Comparison of ENCODE assay signal across 21 cellular contexts in genomic region chr7:116942503-116942902, GRCh38. TPM values are rescaled to one million over a fixed set of nuclear protein-coding genes. Genes with fewer than 3 reads are reported as not detected.
A peak's percentile ranks its signal among the peaks of the same experiment; 100 is the strongest.
DNase-seq lines count a peak whose midpoint lies in the region; ATAC-seq, FAIRE-seq and TF ChIP-seq lines count a peak whose summit lies in the region.
"Had no signal": no experiment of that assay in that cellular context is flagged by ENCODE, and none has a peak within 500 bp of the region (broad histone marks: within the 10 kb centered on the region; RNA-seq: fewer than 3 reads in every experiment).

No MANE protein-coding gene starts in this region.

- no peak for TF ChIP-seq RAD21 in H1 (IDR thresholded peaks at IDR 0.05 in 1 of 2, conservative IDR thresholded peaks at IDR 0.05 in 1 of 2; ENCODE audit: low read depth in 2 of 2, low read length in 2 of 2)

- H3K4ac ChIP-seq in H1 (replicated peaks; ENCODE audit: insufficient read length, low read depth, low read length), result no peak overlapping the region

- H4K91ac ChIP-seq in H1 (replicated peaks; ENCODE audit: insufficient read length, low read length), result no peak overlapping the region

- no peak for TF ChIP-seq EP300 in H1 (IDR thresholded peaks at IDR 0.05; ENCODE audit: borderline replicate concordance in 1 of 2, low read depth in 2 of 2, low read length in 2 of 2)

- no peak overlapping the region for H2BK5ac ChIP-seq in H1 (ENCODE audit: low read depth, low read length)

- intact Hi-C loops in Right ventricle myocardium superior (cut with DNase I) (no loop called here), left ventricle myocardium superior (cut with micrococcal nuclease) (no loop called here), ascending aorta (cut with DNase I) (no loop called here)

- CTCF ChIA-PET in HEK293 (lab: Yijun Ruan, JAX) (interaction anchor here (2.3 kb wide), 1 partner anchor 10 kb away, joined by 6 read pairs; no protein-coding TSS in a partner anchor), H1 (lab: Charles Lee; ENCODE audit: partially characterized antibody) (interaction anchor here (0.7 to 1.8 kb wide), 7 partner anchors 9 to 270 kb away, joined by 3 to 8 read pairs (median 4); no protein-coding TSS in a partner anchor)

- peak; percentile 34 for ATAC-seq in Right ventricle myocardium superior (ENCODE audit: poor library complexity)
- ATAC-seq in left ventricle myocardium superior, result no peak
- no peak for ATAC-seq in stimulated activated memory B cell treated with anti-CD40 and anti-IgM and Interleukin-4, amounts not matched to agents 10 μg/mL and 1 μg/mL and 100 μg/mL, for 72 hours

- POLR2A ChIA-PET in HEK293 (lab: Yijun Ruan, JAX) (no interaction called here), H1 (lab: Charles Lee; ENCODE audit: partially characterized antibody) (interaction anchor here (0.6 to 2.2 kb wide), 2 partner anchors 11 to 1334 kb away, joined by 4 to 10 read pairs; partner anchors contain the start of gene ST7)

- H3K27ac Mint-ChIP-seq in stimulated activated memory B cell treated with anti-CD40 and anti-IgM and Interleukin-4, amounts not matched to agents 10 μg/mL and 1 μg/mL and 100 μg/mL, for 72 hours, result no peak overlapping the region
- H3K27ac Mint-ChIP-seq: IgD-negative memory B cell had no signal

- H2BK20ac ChIP-seq in H1 (ENCODE audit: low read length), result no peak overlapping the region

- H3K23me2 ChIP-seq in H1 (ENCODE audit: low read depth, low read length), result no peaks in the 10 kb centered on the region

- DNase-seq in Right ventricle myocardium superior (no peak), left ventricle myocardium superior (no peak), H1 (ENCODE audit: low read depth in 1 of 2, low spot score in 2 of 2) (no peak), smooth muscle cell (lab: John Stamatoyannopoulos, UW; ENCODE audit: unreplicated experiment) (no peak), ascending aorta (ENCODE audit: low spot score in 2 of 2) (no peak), SIG-M5 treated with dmso at 0.1 percent for 504 hours (lab: John Stamatoyannopoulos, UW; ENCODE audit: unreplicated experiment) (no peak)
- DNase-seq: ACHN, Calu3, Kasumi-1, NCI-H1092 treated with DMSO at 0.1 percent for 48 hours, NCI-H1436, NCI-H187, NCI-H2171 treated with DMSO at 0.1 percent for 48 hours, NCI-H345, NCI-H510A treated with DMSO at 0.1 percent for 48 hours, NCI-H774 had no signal

- no peak overlapping the region for H4K5ac ChIP-seq in H1 (ENCODE audit: insufficient read length, low read depth, low read length)

- H3K9ac ChIP-seq in H1 (replicated peaks in 1 of 4; ENCODE audit: extremely low read depth in 1 of 4, low read depth in 3 of 4, low read length in 3 of 4) (no peak overlapping the region), smooth muscle cell (ENCODE audit: low read depth) (no peak overlapping the region)

- no peak overlapping the region for H3K14ac ChIP-seq in H1 (ENCODE audit: insufficient read length)

- no peak overlapping the region for H3K4me3 Mint-ChIP-seq in stimulated activated memory B cell treated with anti-CD40 and anti-IgM and Interleukin-4, amounts not matched to agents 10 μg/mL and 1 μg/mL and 100 μg/mL, for 72 hours
- H3K4me3 Mint-ChIP-seq: IgD-negative memory B cell had no signal

- H3K4me2 ChIP-seq in H1 (ENCODE audit: insufficient read depth in 1 of 2, low read depth in 2 of 2, low read length in 2 of 2) (no peak overlapping the region), smooth muscle cell (no peak overlapping the region)

- no peak overlapping the region for H2BK120ac ChIP-seq in H1 (replicated peaks; ENCODE audit: low read depth, low read length)

- peaks cover 5% of the 10 kb centered on the region for H3K27me3 Mint-ChIP-seq in stimulated activated memory B cell treated with anti-CD40 and anti-IgM and Interleukin-4, amounts not matched to agents 10 μg/mL and 1 μg/mL and 100 μg/mL, for 72 hours

- no peak overlapping the region for H2BK15ac ChIP-seq in H1 (ENCODE audit: low read length)

- no peaks in the 10 kb centered on the region for H3F3A ChIP-seq in smooth muscle cell (ENCODE audit: low read depth)

- peak overlapping the region; percentile 97 for H2AFZ ChIP-seq in H1 (ENCODE audit: low read length)
- peak overlapping the region; percentile 24 for H2AFZ ChIP-seq in smooth muscle cell (ENCODE audit: low read depth)

- no peaks in the 10 kb centered on the region for H4K20me1 ChIP-seq in H1 (replicated peaks in 1 of 2; ENCODE audit: control insufficient read depth in 1 of 2, insufficient read depth in 2 of 2, low read length in 2 of 2)
- no peaks in the 10 kb centered on the region for H4K20me1 ChIP-seq in smooth muscle cell (ENCODE audit: low read depth)

- H3K79me2 ChIP-seq in H1 (ENCODE audit: control insufficient read depth in 1 of 2, insufficient read depth in 2 of 2, low read length in 2 of 2) (no peaks in the 10 kb centered on the region), smooth muscle cell (ENCODE audit: low read depth) (no peaks in the 10 kb centered on the region)

- no peak for FAIRE-seq in H1 (lab: Jason Lieb, UNC)

- H3K23ac ChIP-seq in H1 (ENCODE audit: insufficient read length), result no peak overlapping the region

- H3K4me3 ChIP-seq in HEK293 (ENCODE audit: low read depth, low read length), result no peak overlapping the region
- no peak overlapping the region for H3K4me3 ChIP-seq in H1 (ENCODE audit: extremely low read depth in 1 of 4, insufficient read depth in 2 of 4, low read depth in 3 of 4, low read length in 4 of 4)
- H3K4me3 ChIP-seq in smooth muscle cell, result no peak overlapping the region
- H3K4me3 ChIP-seq in ascending aorta, result no peak overlapping the region
- H3K4me3 ChIP-seq: SJSA1 had no signal

- H3K4me1 Mint-ChIP-seq in stimulated activated memory B cell treated with anti-CD40 and anti-IgM and Interleukin-4, amounts not matched to agents 10 μg/mL and 1 μg/mL and 100 μg/mL, for 72 hours, result no peaks in the 10 kb centered on the region
- H3K4me1 Mint-ChIP-seq: IgD-negative memory B cell had no signal

- no peak overlapping the region for H4K8ac ChIP-seq in H1 (ENCODE audit: extremely low read depth, insufficient read depth, low read length)

- TF ChIP-seq POLR2A in H1 (IDR thresholded peaks at IDR 0.05; ENCODE audit: control extremely low read depth in 1 of 2, low read depth in 2 of 2, low read length in 2 of 2), result no peak

- H3K36me3 Mint-ChIP-seq in stimulated activated memory B cell treated with anti-CD40 and anti-IgM and Interleukin-4, amounts not matched to agents 10 μg/mL and 1 μg/mL and 100 μg/mL, for 72 hours, result no peaks in the 10 kb centered on the region
- H3K36me3 Mint-ChIP-seq: IgD-negative memory B cell had no signal

- H2BK12ac ChIP-seq in H1 (ENCODE audit: low read depth, low read length), result no peak overlapping the region

- H3K27me3 ChIP-seq in H1 (replicated peaks in 1 of 4; ENCODE audit: control insufficient read depth in 3 of 4, extremely low read depth in 1 of 4, insufficient read depth in 3 of 4, low read length in 3 of 4) (no peaks in the 10 kb centered on the region), smooth muscle cell (ENCODE audit: low read depth) (no peaks in the 10 kb centered on the region), ascending aorta (no peaks in the 10 kb centered on the region)
- H3K27me3 ChIP-seq: SJSA1 had no signal

- TF ChIP-seq CTCF in HEK293 (tag by site-specific recombination; IDR thresholded peaks at IDR 0.05) (no peak), H1 (IDR thresholded peaks at IDR 0.05; ENCODE audit: control extremely low read depth in 1 of 3, insufficient read depth in 1 of 3, low read depth in 1 of 3, low read length in 3 of 3) (no peak), smooth muscle cell (IDR thresholded peaks at IDR 0.05; ENCODE audit: borderline replicate concordance, insufficient read depth, poor library complexity, severe bottlenecking) (no peak), ascending aorta (IDR thresholded peaks at IDR 0.05) (no peak)

- WGBS in H1 (ENCODE audit: extremely low coverage in 1 of 2, insufficient coverage in 1 of 2, insufficient read length in 1 of 2, insufficient replicate concordance in 2 of 2, low coverage in 1 of 2, low lambda C conversion rate in 2 of 2, missing lambda C conversion rate in 1 of 2), 2 experiments, result 83% methylated on average over 2 of the region's 2 CpGs; no CpG with 5 or more reads in 1 of the 2 experiments
- WGBS in smooth muscle cell (ENCODE audit: low lambda C conversion rate), result 86% methylated on average over 2 of the region's 2 CpGs

- no peak overlapping the region for H3K56ac ChIP-seq in H1 (replicated peaks; ENCODE audit: insufficient read length, low read depth, low read length)

- H3K4me1 ChIP-seq in HEK293 (ENCODE audit: control insufficient read depth, insufficient read depth, low read length) (no peaks in the 10 kb centered on the region), H1 (replicated peaks in 1 of 4; ENCODE audit: control insufficient read depth in 3 of 4, insufficient read depth in 4 of 4, low read length in 3 of 4) (peaks cover 0 to 4% (median 0%) of the 10 kb centered on the region in 4 experiments; a peak in 1 of 7 replicates), smooth muscle cell (ENCODE audit: low read depth) (no peaks in the 10 kb centered on the region), ascending aorta (no peaks in the 10 kb centered on the region)
- H3K4me1 ChIP-seq: SJSA1 had no signal

- no peaks in the 10 kb centered on the region for H3K9me3 Mint-ChIP-seq in stimulated activated memory B cell treated with anti-CD40 and anti-IgM and Interleukin-4, amounts not matched to agents 10 μg/mL and 1 μg/mL and 100 μg/mL, for 72 hours
- H3K9me3 Mint-ChIP-seq: IgD-negative memory B cell had no signal

- H3K79me1 ChIP-seq in H1 (ENCODE audit: low read depth, low read length), result no peaks in the 10 kb centered on the region

- no peak overlapping the region for H3K27ac ChIP-seq in HEK293 (ENCODE audit: extremely low read depth, low read depth, low read length)
- H3K27ac ChIP-seq in H1 (ENCODE audit: low read depth, low read length), result no peak overlapping the region
- no peak overlapping the region for H3K27ac ChIP-seq in smooth muscle cell (ENCODE audit: low read depth)
- H3K27ac ChIP-seq in ascending aorta, result no peak overlapping the region
- H3K27ac ChIP-seq: 22Rv1, SJSA1 had no signal

- H3K18ac ChIP-seq in H1 (ENCODE audit: extremely low read depth, low read length), result no peak overlapping the region

- H3K36me3 ChIP-seq in HEK293 (ENCODE audit: control insufficient read depth in 2 of 2, insufficient read depth in 1 of 2, low read length in 2 of 2) (no peaks in the 10 kb centered on the region), H1 (ENCODE audit: control insufficient read depth in 2 of 4, insufficient read depth in 4 of 4, low read length in 3 of 4) (no peaks in the 10 kb centered on the region), smooth muscle cell (ENCODE audit: low read depth) (no peaks in the 10 kb centered on the region), ascending aorta (no peaks in the 10 kb centered on the region)
- H3K36me3 ChIP-seq: SJSA1 had no signal

- H2AK5ac ChIP-seq in H1 (ENCODE audit: low read depth, low read length), result no peak overlapping the region

- H3K9me3 ChIP-seq in HEK293 (ENCODE audit: control insufficient read depth, insufficient read depth, low read depth, low read length), result no peaks in the 10 kb centered on the region
- no peaks in the 10 kb centered on the region for H3K9me3 ChIP-seq in H1 (ENCODE audit: insufficient read depth in 2 of 2, low read depth in 1 of 2, low read length in 1 of 2)
- no peaks in the 10 kb centered on the region for H3K9me3 ChIP-seq in smooth muscle cell (replicated peaks; ENCODE audit: low read depth)
- H3K9me3 ChIP-seq in ascending aorta, result no peaks in the 10 kb centered on the region
- H3K9me3 ChIP-seq: SJSA1 had no signal

RNA-seq across cellular contexts. Expression of gene ST7, which starts 10.8 kb away (rescaled TPM):
- 29.7 TPM for total RNA-seq in Right ventricle myocardium superior
- 31.4 TPM for total RNA-seq in left ventricle myocardium superior
- 17.4 and 18.0 TPM in 2 replicates for total RNA-seq in H1 (2021; fragmentation: NEBNext Ultra II Directional; extraction: Animal tissue kit (Norgen Biotek cat#: 25700))
- 10.1 and 16.3 TPM in 2 replicates for polyA plus RNA-seq in H1 (2011; rRNA removed)
- polyA plus RNA-seq in H1 (2011; cell fraction: cytosol; rRNA removed), result 10.8 TPM
- polyA plus RNA-seq in H1 (2011; cell fraction: nucleus; rRNA removed), result 9.2 TPM
- 11.2 to 15.5 TPM (median 12.8 TPM) in 4 replicates for polyA plus RNA-seq in H1 (2012, experiment 1 of 2)
- polyA plus RNA-seq in H1 (2012, experiment 2 of 2), result 9.4 TPM
- polyA plus RNA-seq in H1 (2013, experiment 1 of 2), result 16.7 TPM
- 18.0 TPM for polyA plus RNA-seq in H1 (2013, experiment 2 of 2)
- polyA minus RNA-seq in H1 (2011; rRNA and poly(A)+ RNA removed), result 19.0 and 22.6 TPM in 2 replicates
- 11.4 TPM for polyA minus RNA-seq in H1 (2011; cell fraction: cytosol; rRNA and poly(A)+ RNA removed)
- polyA minus RNA-seq in H1 (2011; cell fraction: nucleus; rRNA and poly(A)+ RNA removed), result 29.3 TPM
- total RNA-seq in smooth muscle cell, result 23.2 and 35.5 TPM in 2 replicates
- 25.1 and 26.1 TPM in 2 replicates for polyA plus RNA-seq in smooth muscle cell
- 19.2 TPM for total RNA-seq in ascending aorta
